ENCODE assay signal across 8 cellular contexts in genomic region chr11:78139422-78140391, GRCh38. TPM values are rescaled to one million over a fixed set of nuclear protein-coding genes. Genes with fewer than 3 reads are reported as not detected.
DNase-seq lines count a peak whose midpoint lies in the region; ATAC-seq and TF ChIP-seq lines count a peak whose summit lies in the region.

Gene ALG8, minus strand, starts transcription at chr11:78139626. Its CDS starts 38 bp downstream, at chr11:78139588.

- H3K27me3 Mint-ChIP-seq in endodermal cell (ENCODE audit: insufficient read depth), result no peaks in the 10 kb centered on the region

- H3K36me3 ChIP-seq in NT2/D1 (ENCODE audit: insufficient read depth, insufficient read length, low read length), result peaks cover 55% of the 10 kb centered on the region
- H3K36me3 ChIP-seq in endodermal cell (ENCODE audit: control insufficient read depth, insufficient read depth, low read length), result peaks cover 34% of the 10 kb centered on the region
- peaks cover 46% of the 10 kb centered on the region for H3K36me3 ChIP-seq in mesodermal cell (ENCODE audit: control insufficient read depth, insufficient read depth, low read length)

- no peaks in the 10 kb centered on the region for H3K9me3 ChIP-seq in NT2/D1 (ENCODE audit: insufficient read depth, low read length)
- H3K9me3 ChIP-seq in endodermal cell (ENCODE audit: control insufficient read depth, low read length), result no peaks in the 10 kb centered on the region
- no peaks in the 10 kb centered on the region for H3K9me3 ChIP-seq in mesodermal cell (ENCODE audit: control insufficient read depth, low read length)

- peak; percentile 92 for ATAC-seq in GM21381 (IDR thresholded peaks at IDR 0.05; ENCODE audit: unreplicated experiment)

- no peak for TF ChIP-seq CTCF in endodermal cell (conservative IDR thresholded peaks at IDR 0.05)

- H3K4me1 ChIP-seq in NT2/D1 (ENCODE audit: insufficient read depth, insufficient read length) (no peaks in the 10 kb centered on the region), endodermal cell (ENCODE audit: control insufficient read depth, insufficient read depth, low read length) (no peaks in the 10 kb centered on the region), mesodermal cell (ENCODE audit: control insufficient read depth, insufficient read depth, low read length, poor library complexity, severe bottlenecking) (no peaks in the 10 kb centered on the region)

- H3K4me3 ChIP-seq in NT2/D1 (ENCODE audit: insufficient read length, low read depth), result peak within 1 kb of the TSS; percentile 74
- H3K4me3 ChIP-seq in endodermal cell (ENCODE audit: low read length), result peak within 1 kb of the TSS; percentile 90
- H3K4me3 ChIP-seq in mesodermal cell (ENCODE audit: extremely low read depth, insufficient read depth, low read length, poor library complexity, severe bottlenecking), result peak within 1 kb of the TSS; percentile 79

- peak within 1 kb of the TSS; percentile 98 for H3K27ac Mint-ChIP-seq in endodermal cell

- peaks cover 11% of the 10 kb centered on the region for H3K4me1 Mint-ChIP-seq in endodermal cell

- WGBS in endodermal cell (ENCODE audit: insufficient coverage in 1 of 2, insufficient read length in 1 of 2), 2 experiments, result 3 to 13% methylated on average over 16 to 52 of the region's 52 CpGs
- WGBS in mesodermal cell (ENCODE audit: insufficient coverage in 2 of 2), 2 experiments, result 2 to 3% methylated on average over 37 to 42 of the region's 52 CpGs

- H3K9ac ChIP-seq in NT2/D1 (ENCODE audit: insufficient read length, low read depth), result peak within 1 kb of the TSS; percentile 94
- H3K9ac ChIP-seq in endodermal cell (ENCODE audit: extremely low read depth, low read length, poor library complexity, severe bottlenecking), result peak within 1 kb of the TSS; percentile 86

- H3K27me3 ChIP-seq in NT2/D1 (ENCODE audit: insufficient read depth, insufficient read length), result no peaks in the 10 kb centered on the region
- H3K27me3 ChIP-seq in endodermal cell (ENCODE audit: control insufficient read depth, insufficient read depth, low read length, poor library complexity, severe bottlenecking), result no peaks in the 10 kb centered on the region

- DNase-seq in COR-L47 (lab: John Stamatoyannopoulos, UW) (peak; percentile 95), HUDEP-2 (lab: John Stamatoyannopoulos, UW; ENCODE audit: unreplicated experiment in 76 of 76) (peak; percentile 29 to 97 (median 92)), NT2/D1 (ENCODE audit: low read depth, low spot score) (peak; percentile 95), endodermal cell (peak; percentile 98)
- peak; percentile 91 for DNase-seq in activated CD8-positive, alpha-beta memory T cell treated with anti-CD3 and anti-CD28 coated beads, Interleukin-2, amount 50 U/mL, for 1 hour (ENCODE audit: extremely low read depth)
- peak; percentile 95 for DNase-seq in stimulated activated CD8-positive, alpha-beta memory T cell treated with anti-CD3 and anti-CD28 coated beads, Interleukin-15, amount 100 ng/mL, for 4 hours (ENCODE audit: low read depth in 2 of 2)

- no peaks in the 10 kb centered on the region for H3K9me3 Mint-ChIP-seq in endodermal cell

- peak within 1 kb of the TSS; percentile 92 for H3K4me3 Mint-ChIP-seq in endodermal cell

- H3K36me3 Mint-ChIP-seq in endodermal cell (ENCODE audit: low read depth), result peaks cover 31% of the 10 kb centered on the region

- no peak within 1 kb of the TSS for H3K27ac ChIP-seq in endodermal cell (ENCODE audit: low read depth, low read length)
- H3K27ac ChIP-seq in mesodermal cell (ENCODE audit: low read depth, low read length, severe bottlenecking), result peak within 1 kb of the TSS; percentile 75

RNA-seq across cellular contexts. Expression of gene ALG8, which starts in this region (rescaled TPM):
- total RNA-seq in endodermal cell, result 10 to 100 TPM; 72.1 to 81.4 TPM
- 71.0 TPM for polyA plus RNA-seq in endodermal cell (2013, experiment 1 of 2)
- 64.7 TPM for polyA plus RNA-seq in endodermal cell (2013, experiment 2 of 2)
- 50.5 TPM for polyA plus RNA-seq in mesodermal cell (2013, experiment 1 of 2)
- polyA plus RNA-seq in mesodermal cell (2013, experiment 2 of 2), result 51.4 TPM
